In the genomic region with DNA sequence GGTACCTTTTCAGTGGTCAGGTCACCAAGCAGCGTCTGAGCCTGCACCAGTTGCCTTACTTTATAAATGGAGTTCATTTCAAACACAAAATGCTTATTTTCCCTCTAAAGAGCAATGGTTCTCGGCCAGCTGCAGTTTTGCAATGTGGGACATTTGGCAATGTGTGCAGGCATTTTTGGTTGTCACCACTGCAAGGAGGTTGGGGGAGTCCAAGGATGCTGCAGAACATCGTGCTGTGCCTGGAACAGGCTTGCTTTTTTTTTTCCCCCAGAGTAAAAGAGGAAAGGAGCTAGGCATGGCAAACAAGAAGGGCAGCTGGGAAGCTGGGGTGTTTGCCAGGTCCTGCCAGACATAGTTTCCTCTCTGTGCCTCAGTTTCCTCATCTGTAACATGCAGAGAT, we compare ENCODE assay signal across 26 cellular contexts.
"Had no signal": no experiment of that assay in that cellular context is flagged by ENCODE, and none has a peak within 500 bp of the region (broad histone marks: within the 10 kb centered on the region; RNA-seq: fewer than 3 reads in every experiment).

No MANE protein-coding gene starts in this region.

- H3K27ac ChIP-seq: skin epidermis, thoracic aorta, vagina, WERI-Rb-1 had no signal

- H3K4me3 ChIP-seq: lung, skin epidermis, thoracic aorta, vagina had no signal

- H3K9me3 ChIP-seq: thoracic aorta, vagina had no signal

- ATAC-seq: activated CD4-positive, CD25-positive, alpha-beta regulatory T cell treated with anti-CD3 and anti-CD28 coated beads, Interleukin-2, amount 50 U/mL, for 24 hours; esophagus mucosa; sciatic nerve; stimulated activated naive CD8-positive, alpha-beta T cell treated with anti-CD3 and anti-CD28 coated beads, Interleukin-15, Interleukin-2, amounts not matched to agents 100 U/mL and 50 U/mL, for 24 hours; T-helper 17 cell had no signal

- H3K27me3 ChIP-seq: vagina had no signal

- H3K36me3 ChIP-seq: thoracic aorta, vagina, WERI-Rb-1 had no signal

- DNase-seq: activated CD4-positive, alpha-beta T cell treated with anti-CD3 and anti-CD28 coated beads for 48 hours; activated CD4-positive, alpha-beta T cell treated with anti-CD3 and anti-CD28 coated beads, Interleukin-2, amount 50 U/mL, for 48 hours; activated CD8-positive, alpha-beta memory T cell treated with anti-CD3 and anti-CD28 coated beads for 24 hours; activated effector memory CD4-positive, alpha-beta T cell treated with anti-CD3 and anti-CD28 coated beads, Interleukin-2, amount 50 U/mL, for 16 hours; activated naive CD4-positive, alpha-beta T cell treated with anti-CD3 and anti-CD28 coated beads, Interleukin-2, amount 10 ng/mL, durations not matched to agents 7 days and 5 days; activated naive CD8-positive, alpha-beta T cell treated with anti-CD3 and anti-CD28 coated beads, Interleukin-2, amount 10 ng/mL, durations not matched to agents 7 days and 5 days; activated T-cell treated with anti-CD3 and anti-CD28 coated beads, Interleukin-2, amount 50 U/mL, for 1 hour; amniotic stem cell; central memory CD4-positive, alpha-beta T cell; endodermal cell; head of caudate nucleus; immature natural killer cell; mesendoderm; stimulated activated CD4-positive, alpha-beta T cell treated with anti-CD3 and anti-CD28 coated beads, Interleukin-12 subunit alpha, Interleukin-12 subunit beta, amount 100 ng/mL, for 4 hours; stimulated activated CD4-positive, alpha-beta T cell treated with anti-CD3 and anti-CD28 coated beads, Interleukin-4, amount 100 ng/mL, for 1 hour; stimulated activated naive CD8-positive, alpha-beta T cell treated with anti-CD3 and anti-CD28 coated beads, Interleukin-15, Interleukin-2, amounts not matched to agents 100 U/mL and 50 U/mL, for 24 hours; T-helper 17 cell; T1000; WERI-Rb-1 had no signal
